In the genomic region with DNA sequence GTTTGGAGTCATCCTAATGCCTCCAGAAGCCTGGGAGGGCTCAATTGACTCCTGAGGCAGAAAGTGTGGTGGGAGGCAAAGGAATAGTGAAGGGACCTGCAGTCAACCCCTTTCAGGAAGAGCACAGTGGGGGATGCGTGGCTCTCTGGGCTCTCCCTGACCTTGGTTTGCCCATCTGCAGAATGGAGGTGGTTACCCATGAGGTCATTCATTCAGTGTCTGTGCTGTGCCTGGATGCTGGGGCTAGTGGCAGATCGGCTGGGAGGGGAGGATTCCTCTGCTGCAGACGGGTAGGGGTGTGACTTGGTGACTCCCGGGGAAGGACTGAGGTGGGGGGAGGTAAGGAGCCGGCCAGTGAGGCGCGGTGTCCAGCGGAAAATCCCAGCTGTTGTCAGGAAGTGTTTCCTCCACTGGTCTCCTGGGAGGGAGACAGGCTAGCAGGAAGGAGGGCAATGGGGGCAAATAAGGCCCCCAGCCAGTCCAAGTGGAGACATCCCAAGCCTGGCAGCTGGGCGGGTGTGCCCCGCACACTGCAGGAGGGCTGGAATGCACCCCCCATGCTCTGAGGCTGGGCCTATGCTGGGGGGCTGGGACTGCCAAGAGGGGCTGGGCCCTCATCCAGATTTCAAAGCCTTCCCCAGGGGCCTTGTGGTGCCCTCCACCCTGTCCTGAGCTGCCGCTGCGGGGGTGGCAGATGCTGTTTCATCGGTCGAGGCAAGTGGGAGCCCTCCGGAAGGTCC, we compare ENCODE assay signal across 8 cellular contexts. TPM values are rescaled to one million over a fixed set of nuclear protein-coding genes. Genes with fewer than 3 reads are reported as not detected.
A peak's percentile ranks its signal among the peaks of the same experiment; 100 is the strongest.
DNase-seq lines count a peak whose midpoint lies in the region; TF ChIP-seq lines count a peak whose summit lies in the region.

No MANE protein-coding gene starts in this region.

- H3K4me1 Mint-ChIP-seq in stimulated activated naive CD8-positive, alpha-beta T cell treated with anti-CD3 and anti-CD28 coated beads, Interleukin-15, Interleukin-2, amounts not matched to agents 100 ng/mL and 50 ng/mL, for 24 hours (ENCODE audit: low read depth), result peaks cover 56% of the 10 kb centered on the region

- H3K36me3 ChIP-seq in iPS-20b (ENCODE audit: insufficient read depth, low read depth, low read length), result no peaks in the 10 kb centered on the region

- POLR2A ChIA-PET in GM10248 (lab: Yijun Ruan, JAX), result interaction anchor here (3.8 kb wide), 1 partner anchor 11 kb away, joined by 22 read pairs; no protein-coding TSS in a partner anchor

- CTCF ChIA-PET in GM10248 (lab: Yijun Ruan, JAX), result interaction anchor here (0.7 to 3.6 kb wide), 14 partner anchors 8 to 310 kb away, joined by 3 to 29 read pairs (median 5); a partner anchor contains a TSS

- 16 to 29% (median 25%) methylated on average over 12 to 15 of the region's 15 CpGs for WGBS in adipose tissue, 3 donors

- no peaks in the 10 kb centered on the region for H3K36me3 Mint-ChIP-seq in stimulated activated naive CD8-positive, alpha-beta T cell treated with anti-CD3 and anti-CD28 coated beads, Interleukin-15, Interleukin-2, amounts not matched to agents 100 ng/mL and 50 ng/mL, for 24 hours (ENCODE audit: low read depth)

- H3K27ac ChIP-seq in adipose tissue (ENCODE audit: low read depth, low read length), result peak overlapping the region; percentile 23
- no peak overlapping the region for H3K27ac ChIP-seq in iPS-20b (ENCODE audit: low read length)

- 0 out of 2 replicates have a peak overlapping the region, but pooled peaks have one; percentile 14 for H3K4me3 ChIP-seq in iPS-20b (ENCODE audit: low read length)

- no peaks in the 10 kb centered on the region for H3K27me3 ChIP-seq in iPS-20b (ENCODE audit: insufficient read depth, low read length)

- no peak for TF ChIP-seq CTCF in GM10248 (IDR thresholded peaks at IDR 0.05; ENCODE audit: control extremely low read depth, extremely low read depth, low read depth, missing control alignments)

- no peaks in the 10 kb centered on the region for H3K9me3 ChIP-seq in iPS-20b (ENCODE audit: insufficient read depth, low read depth, low read length)

- peaks cover 46% of the 10 kb centered on the region for H3K4me1 ChIP-seq in iPS-20b (ENCODE audit: insufficient read depth, low read length)

- no peaks in the 10 kb centered on the region for H3K27me3 Mint-ChIP-seq in stimulated activated naive CD8-positive, alpha-beta T cell treated with anti-CD3 and anti-CD28 coated beads, Interleukin-15, Interleukin-2, amounts not matched to agents 100 ng/mL and 50 ng/mL, for 24 hours

- no peak overlapping the region for H3K9ac ChIP-seq in iPS-20b (ENCODE audit: low read depth, low read length)

- DNase-seq in NCI-H2171 treated with DMSO at 0.1 percent for 48 hours (lab: John Stamatoyannopoulos, UW), result peak; percentile 46
- no peak for DNase-seq in NCI-H2171 (lab: John Stamatoyannopoulos, UW)
- no peak for DNase-seq in GM10248 (ENCODE audit: extremely low spot score)
- DNase-seq in CD1c-positive myeloid dendritic cell (ENCODE audit: extremely low spot score), result no peak
- DNase-seq in NCI-H2107 (lab: John Stamatoyannopoulos, UW), result no peak

- peak overlapping the region; percentile 66 for H3K4me3 Mint-ChIP-seq in stimulated activated naive CD8-positive, alpha-beta T cell treated with anti-CD3 and anti-CD28 coated beads, Interleukin-15, Interleukin-2, amounts not matched to agents 100 ng/mL and 50 ng/mL, for 24 hours

- peak overlapping the region; percentile 75 for H3K27ac Mint-ChIP-seq in stimulated activated naive CD8-positive, alpha-beta T cell treated with anti-CD3 and anti-CD28 coated beads, Interleukin-15, Interleukin-2, amounts not matched to agents 100 ng/mL and 50 ng/mL, for 24 hours

- H3K9me3 Mint-ChIP-seq in stimulated activated naive CD8-positive, alpha-beta T cell treated with anti-CD3 and anti-CD28 coated beads, Interleukin-15, Interleukin-2, amounts not matched to agents 100 ng/mL and 50 ng/mL, for 24 hours, result no peaks in the 10 kb centered on the region

RNA-seq across cellular contexts. Expression of a gene that starts 10.9 kb away (rescaled TPM):
- 10 to 100 TPM; 14.2 to 52.3 (median 39.0) TPM for polyA plus RNA-seq in adipose tissue
